ENCODE assay signal across 14 cellular contexts in genomic region chr2:232886176-232886575, GRCh38. TPM values are rescaled to one million over a fixed set of nuclear protein-coding genes. Genes with fewer than 3 reads are reported as not detected.
DNase-seq lines count a peak whose midpoint lies in the region; ATAC-seq and TF ChIP-seq lines count a peak whose summit lies in the region.
"Had no signal": no experiment of that assay in that cellular context is flagged by ENCODE, and none has a peak within 500 bp of the region (broad histone marks: within the 10 kb centered on the region; RNA-seq: fewer than 3 reads in every experiment).

No MANE protein-coding gene starts in this region.

- H3K4me3 Mint-ChIP-seq in endothelial cell (ENCODE audit: unreplicated experiment): peak overlapping the region; percentile 2
- no peak overlapping the region for H3K4me3 Mint-ChIP-seq in neural progenitor cell
- H3K4me3 Mint-ChIP-seq in activated naive CD4-positive, alpha-beta T cell treated with anti-CD3 and anti-CD28 coated beads for 36 hours: no peak overlapping the region
- H3K4me3 Mint-ChIP-seq: CD4-positive, CD25-positive, alpha-beta regulatory T cell had no signal

- no peaks in the 10 kb centered on the region for H3K79me2 ChIP-seq in neural progenitor cell (ENCODE audit: low read depth)

- H3K9ac ChIP-seq in neural progenitor cell: no peak overlapping the region

- peaks cover 4% of the 10 kb centered on the region for H3K4me1 ChIP-seq in left ventricle myocardium inferior
- peaks cover 9% of the 10 kb centered on the region for H3K4me1 ChIP-seq in neural progenitor cell

- no peaks in the 10 kb centered on the region for H4K20me1 ChIP-seq in neural progenitor cell (ENCODE audit: low read depth)

- H3K27ac Mint-ChIP-seq in endothelial cell (ENCODE audit: unreplicated experiment): no peak overlapping the region
- H3K27ac Mint-ChIP-seq in neural progenitor cell: peak overlapping the region; percentile 9
- no peak overlapping the region for H3K27ac Mint-ChIP-seq in activated naive CD4-positive, alpha-beta T cell treated with anti-CD3 and anti-CD28 coated beads for 36 hours

- no peaks in the 10 kb centered on the region for H3F3A ChIP-seq in neural progenitor cell (ENCODE audit: low read depth)

- H3K27me3 Mint-ChIP-seq in endothelial cell (ENCODE audit: unreplicated experiment) (peaks cover 8% of the 10 kb centered on the region), neural progenitor cell (ENCODE audit: insufficient read depth, low read depth) (peaks cover 14% of the 10 kb centered on the region)
- peaks cover 6% of the 10 kb centered on the region for H3K27me3 Mint-ChIP-seq in activated naive CD4-positive, alpha-beta T cell treated with anti-CD3 and anti-CD28 coated beads for 36 hours (ENCODE audit: low read depth)
- H3K27me3 Mint-ChIP-seq: CD4-positive, CD25-positive, alpha-beta regulatory T cell had no signal

- H3K36me3 ChIP-seq in left ventricle myocardium inferior (no peaks in the 10 kb centered on the region), neural progenitor cell (no peaks in the 10 kb centered on the region)

- no peak overlapping the region for H3K4me3 ChIP-seq in left ventricle myocardium inferior
- H3K4me3 ChIP-seq in neural progenitor cell: no peak overlapping the region

- no peaks in the 10 kb centered on the region for H3K9me3 Mint-ChIP-seq in endothelial cell (ENCODE audit: unreplicated experiment)
- H3K9me3 Mint-ChIP-seq in neural progenitor cell: no peaks in the 10 kb centered on the region
- H3K9me3 Mint-ChIP-seq in activated naive CD4-positive, alpha-beta T cell treated with anti-CD3 and anti-CD28 coated beads for 36 hours: no peaks in the 10 kb centered on the region

- H3K4me1 Mint-ChIP-seq in endothelial cell (ENCODE audit: unreplicated experiment) (peaks cover 10% of the 10 kb centered on the region), neural progenitor cell (peaks cover 10% of the 10 kb centered on the region)
- H3K4me1 Mint-ChIP-seq in activated naive CD4-positive, alpha-beta T cell treated with anti-CD3 and anti-CD28 coated beads for 36 hours (ENCODE audit: low read depth): no peaks in the 10 kb centered on the region
- H3K4me1 Mint-ChIP-seq: CD4-positive, CD25-positive, alpha-beta regulatory T cell had no signal

- TF ChIP-seq CTCF in left ventricle myocardium inferior (IDR thresholded peaks at IDR 0.05; ENCODE audit: borderline replicate concordance) (no peak), endothelial cell (IDR thresholded peaks at IDR 0.05; ENCODE audit: unreplicated experiment) (no peak), neural progenitor cell (IDR thresholded peaks at IDR 0.05) (no peak)

- ATAC-seq in left cardiac atrium: no peak

- H3K27me3 ChIP-seq in left ventricle myocardium inferior (ENCODE audit: low read depth) (peaks cover 64% of the 10 kb centered on the region), neural progenitor cell (no peaks in the 10 kb centered on the region)

- CTCF ChIA-PET in activated naive CD4-positive, alpha-beta T cell treated with anti-CD3 and anti-CD28 coated beads for 36 hours (lab: Charles Lee): no interaction called here

- H3K9me3 ChIP-seq in left ventricle myocardium inferior (replicated peaks) (no peaks in the 10 kb centered on the region), neural progenitor cell (ENCODE audit: low read depth) (no peaks in the 10 kb centered on the region)

- no peak overlapping the region for H3K27ac ChIP-seq in left ventricle myocardium inferior (replicated peaks)
- no peak overlapping the region for H3K27ac ChIP-seq in neural progenitor cell

- no peaks in the 10 kb centered on the region for H3K36me3 Mint-ChIP-seq in endothelial cell (ENCODE audit: low read depth, unreplicated experiment)
- H3K36me3 Mint-ChIP-seq in neural progenitor cell: peaks cover 2% of the 10 kb centered on the region
- no peaks in the 10 kb centered on the region for H3K36me3 Mint-ChIP-seq in activated naive CD4-positive, alpha-beta T cell treated with anti-CD3 and anti-CD28 coated beads for 36 hours (ENCODE audit: low read depth)
- H3K36me3 Mint-ChIP-seq: CD4-positive, CD25-positive, alpha-beta regulatory T cell had no signal

- H3K4me2 ChIP-seq in neural progenitor cell: no peak overlapping the region

- intact Hi-C loops in left ventricle myocardium inferior (cut with micrococcal nuclease) (no loop called here), left cardiac atrium (cut with DNase I) (no loop called here)
- intact Hi-C loops in activated naive CD4-positive, alpha-beta T cell treated with anti-CD3 and anti-CD28 coated beads for 36 hours (cut with micrococcal nuclease): no loop called here

- peak; percentile 4 for DNase-seq in left ventricle myocardium inferior
- no peak for DNase-seq in left cardiac atrium
- no peak for DNase-seq in endothelial cell (ENCODE audit: low spot score)
- DNase-seq in neural progenitor cell (ENCODE audit: low spot score): no peak
- no peak for DNase-seq in putamen (ENCODE audit: low spot score)
- no peak for DNase-seq in activated naive CD4-positive, alpha-beta T cell treated with anti-CD3 and anti-CD28 coated beads for 36 hours
- no peak for DNase-seq in stimulated activated CD4-positive, alpha-beta T cell treated with anti-CD3 and anti-CD28 coated beads, Interleukin-15, amount 100 ng/mL, for 24 hours
- DNase-seq: AML-193; Calu3; CD4-positive, CD25-positive, alpha-beta regulatory T cell; MM.1S; NCI-H1105; NCI-H187 treated with DMSO at 0.1 percent for 48 hours; NCI-H446 had no signal

- H2AFZ ChIP-seq in neural progenitor cell (replicated peaks): no peak overlapping the region

RNA-seq across cellular contexts. Expression of gene SNORC, which starts 16.1 kb away (rescaled TPM):
- total RNA-seq in left ventricle myocardium inferior: 1.0 TPM
- 1 to 10 TPM in 1 of 2 donors, under 1 TPM in 1; 0.77 to 1.2 TPM for total RNA-seq in left cardiac atrium
- 5.6 TPM for total RNA-seq in endothelial cell (ENCODE audit: unreplicated experiment)
- total RNA-seq in neural progenitor cell (ENCODE audit: low replicate concordance): 2.6 TPM in 1 of 2 replicates, not detected in the other
- total RNA-seq in activated naive CD4-positive, alpha-beta T cell treated with anti-CD3 and anti-CD28 coated beads for 36 hours: 1 to 10 TPM in 1 of 2 experiments, under 1 TPM in 1; 0.72 to 1.1 TPM
